9 cellular contexts compared by ENCODE assay signal in genomic region chr11:3959015-3959917, GRCh38.
A peak's percentile ranks its signal among the peaks of the same experiment; 100 is the strongest.
DNase-seq lines count a peak whose midpoint lies in the region; ATAC-seq, FAIRE-seq and TF ChIP-seq lines count a peak whose summit lies in the region.
"Had no signal": no experiment of that assay in that cellular context is flagged by ENCODE, and none has a peak within 500 bp of the region (broad histone marks: within the 10 kb centered on the region; RNA-seq: fewer than 3 reads in every experiment).

No MANE protein-coding gene starts in this region.

- H3K27ac ChIP-seq in astrocyte (ENCODE audit: low read depth, low read length), result peak overlapping the region; percentile 47
- H3K27ac ChIP-seq in neural progenitor cell, result no peak overlapping the region
- no peak overlapping the region for H3K27ac ChIP-seq in coronary artery
- H3K27ac ChIP-seq: heart right ventricle had no signal

- H2AFZ ChIP-seq in astrocyte (ENCODE audit: low read depth, low read length) (no peak overlapping the region), neural progenitor cell (replicated peaks) (no peak overlapping the region)

- no peaks in the 10 kb centered on the region for H4K20me1 ChIP-seq in astrocyte (ENCODE audit: insufficient read depth, low read length)
- H4K20me1 ChIP-seq in neural progenitor cell (ENCODE audit: low read depth), result no peaks in the 10 kb centered on the region

- H3K9me3 ChIP-seq in astrocyte (ENCODE audit: insufficient read depth, low read depth, low read length) (no peaks in the 10 kb centered on the region), neural progenitor cell (ENCODE audit: low read depth) (no peaks in the 10 kb centered on the region)
- H3K9me3 ChIP-seq: heart right ventricle had no signal

- intact Hi-C loops in lower leg skin (cut with DNase I; ENCODE audit: low total_unique reads), result no loop called here

- H3K9ac ChIP-seq in astrocyte (ENCODE audit: low read length) (no peak overlapping the region), neural progenitor cell (no peak overlapping the region)

- H3K36me3 ChIP-seq in astrocyte (ENCODE audit: insufficient read depth, low read length) (no peaks in the 10 kb centered on the region), neural progenitor cell (no peaks in the 10 kb centered on the region)
- H3K36me3 ChIP-seq: heart right ventricle had no signal

- DNase-seq in GM12865 (ENCODE audit: low read depth), result peak; percentile 19
- peak; percentile 70 for DNase-seq in astrocyte (ENCODE audit: low read depth)
- DNase-seq in neural progenitor cell (ENCODE audit: low spot score), result peak; percentile 21
- DNase-seq in coronary artery (ENCODE audit: low spot score), result no peak
- DNase-seq in lower leg skin (ENCODE audit: low spot score in 2 of 2), result no peak
- no peak for DNase-seq in T1000 (lab: John Stamatoyannopoulos, UW)
- DNase-seq: heart right ventricle had no signal

- H3K4me1 Mint-ChIP-seq in astrocyte (ENCODE audit: low read depth, unreplicated experiment), result peaks cover 23% of the 10 kb centered on the region
- peaks cover 8% of the 10 kb centered on the region for H3K4me1 Mint-ChIP-seq in neural progenitor cell

- peak; percentile 76 for ATAC-seq in HG03342 (IDR thresholded peaks at IDR 0.05; ENCODE audit: unreplicated experiment)
- no peak for ATAC-seq in GM18498 (IDR thresholded peaks at IDR 0.05; ENCODE audit: unreplicated experiment)

- 76 to 80% methylated on average over 5 of the region's 5 CpGs for WGBS in lower leg skin, 2 donors

- peak overlapping the region; percentile 9 for H3K27ac Mint-ChIP-seq in astrocyte (ENCODE audit: unreplicated experiment)
- no peak overlapping the region for H3K27ac Mint-ChIP-seq in neural progenitor cell

- H3K4me3 ChIP-seq in GM12865 (ENCODE audit: low read depth, low read length) (no peak overlapping the region), astrocyte (ENCODE audit: insufficient read depth, low read depth, low read length) (no peak overlapping the region), neural progenitor cell (no peak overlapping the region), coronary artery (no peak overlapping the region), lower leg skin (ENCODE audit: low read depth, poor library complexity, severe bottlenecking) (no peak overlapping the region)
- H3K4me3 ChIP-seq: heart right ventricle had no signal

- H3K79me2 ChIP-seq in astrocyte (ENCODE audit: insufficient read depth, low read length) (no peaks in the 10 kb centered on the region), neural progenitor cell (ENCODE audit: low read depth) (no peaks in the 10 kb centered on the region)

- H3K4me2 ChIP-seq in astrocyte (ENCODE audit: low read length), result peak overlapping the region; percentile 37
- H3K4me2 ChIP-seq in neural progenitor cell, result no peak overlapping the region

- no peak for TF ChIP-seq POLR2A in lower leg skin (IDR thresholded peaks at IDR 0.05)

- no peaks in the 10 kb centered on the region for H3K9me3 Mint-ChIP-seq in astrocyte (ENCODE audit: unreplicated experiment)
- no peaks in the 10 kb centered on the region for H3K9me3 Mint-ChIP-seq in neural progenitor cell

- peak; percentile 68 for FAIRE-seq in astrocyte (lab: Jason Lieb, UNC)

- H3K27me3 ChIP-seq in astrocyte (ENCODE audit: insufficient read depth, low read length) (no peaks in the 10 kb centered on the region), neural progenitor cell (no peaks in the 10 kb centered on the region)
- H3K27me3 ChIP-seq: heart right ventricle had no signal

- H3K4me3 Mint-ChIP-seq in astrocyte (ENCODE audit: unreplicated experiment) (no peak overlapping the region), neural progenitor cell (no peak overlapping the region)

- H3K27me3 Mint-ChIP-seq in astrocyte (ENCODE audit: low read depth, unreplicated experiment) (no peaks in the 10 kb centered on the region), neural progenitor cell (ENCODE audit: insufficient read depth, low read depth) (peaks cover 2% of the 10 kb centered on the region)

- H3K4me1 ChIP-seq in astrocyte (ENCODE audit: insufficient read depth, low read length), result no peaks in the 10 kb centered on the region
- peaks cover 7% of the 10 kb centered on the region for H3K4me1 ChIP-seq in neural progenitor cell

- no peaks in the 10 kb centered on the region for H3F3A ChIP-seq in neural progenitor cell (ENCODE audit: low read depth)

- TF ChIP-seq CTCF in GM12865 (IDR thresholded peaks at IDR 0.05; ENCODE audit: insufficient read depth, low read depth, low read length, missing control alignments), result no peak
- TF ChIP-seq CTCF in astrocyte (IDR thresholded peaks at IDR 0.05; ENCODE audit: insufficient read depth, low read depth, low read length), result peak; percentile 19
- peak; percentile 38 for TF ChIP-seq CTCF in neural progenitor cell (IDR thresholded peaks at IDR 0.05)
- no peak for TF ChIP-seq CTCF in coronary artery (IDR thresholded peaks at IDR 0.05)
- TF ChIP-seq CTCF in lower leg skin (IDR thresholded peaks at IDR 0.05), result no peak

- H3K36me3 Mint-ChIP-seq in astrocyte (ENCODE audit: low read depth, unreplicated experiment) (no peaks in the 10 kb centered on the region), neural progenitor cell (no peaks in the 10 kb centered on the region)

Comparison
In these comparisons a context has a peak if more than half of its experiments do, and no peak if none do; other contexts are left out.
1. DNase-seq: peak in GM12865 (single experiment), astrocyte (single experiment) and neural progenitor cell (single experiment); none in coronary artery (single experiment), lower leg skin (0 of 2) and T1000 (single experiment).
2. CTCF ChIP-seq: peak in astrocyte (single experiment) and neural progenitor cell (single experiment); none in GM12865 (single experiment), coronary artery (single experiment) and lower leg skin (0 of 3).